In the genomic region with DNA sequence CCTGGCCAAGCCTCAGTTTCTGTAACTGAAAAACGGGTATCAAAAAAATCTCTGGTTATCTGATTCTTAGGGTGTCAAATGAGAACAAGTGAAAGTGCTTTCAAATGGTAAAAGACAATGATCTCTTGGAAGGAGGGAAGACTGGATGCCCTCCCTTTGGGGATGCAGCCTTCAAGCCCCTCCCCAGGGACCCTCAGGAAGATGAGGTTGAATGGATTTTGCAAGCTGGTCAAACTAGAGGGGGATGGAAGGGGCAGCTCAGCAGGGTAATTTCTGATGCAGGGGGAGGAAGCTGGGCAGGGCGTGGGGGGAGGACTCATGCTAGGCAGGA, we compare ENCODE assay signal across 12 cellular contexts. TPM values are rescaled to one million over a fixed set of nuclear protein-coding genes. Genes with fewer than 3 reads are reported as not detected.
A peak's percentile ranks its signal among the peaks of the same experiment; 100 is the strongest.
DNase-seq lines count a peak whose midpoint lies in the region; ATAC-seq, FAIRE-seq and TF ChIP-seq lines count a peak whose summit lies in the region.
"Had no signal": no experiment of that assay in that cellular context is flagged by ENCODE, and none has a peak within 500 bp of the region (broad histone marks: within the 10 kb centered on the region; RNA-seq: fewer than 3 reads in every experiment).

No MANE protein-coding gene starts in this region.

- dilution Hi-C loops in keratinocyte (cut with MboI; ENCODE audit: extremely low pct_ligation_motif_present, low sequenced_read_pairs), result no loop called here

- peaks cover 2% of the 10 kb centered on the region for H3K27me3 Mint-ChIP-seq in HFFc6 (ENCODE audit: insufficient read depth)
- peaks cover 29% of the 10 kb centered on the region for H3K27me3 Mint-ChIP-seq in brain

- H3K36me3 Mint-ChIP-seq in HFFc6 (ENCODE audit: low read depth) (peaks cover 17% of the 10 kb centered on the region; the same call in 1 of the 2 replicates), brain (no peaks in the 10 kb centered on the region)
- H3K36me3 Mint-ChIP-seq in activated naive CD4-positive, alpha-beta T cell treated with anti-CD3 and anti-CD28 coated beads, Interleukin-2, amount 50 U/mL, for 72 hours, result no peaks in the 10 kb centered on the region
- H3K36me3 Mint-ChIP-seq: memory B cell, T-cell had no signal

- DNase-seq in HFFc6 (no peak), keratinocyte (ENCODE audit: low read depth, low spot score) (no peak), stomach (no peak), germinal center (ENCODE audit: low spot score) (no peak), NCI-H2227 (lab: John Stamatoyannopoulos, UW; ENCODE audit: unreplicated experiment) (no peak)
- no peak for DNase-seq in activated CD4-positive, CD25-positive, alpha-beta regulatory T cell treated with anti-CD3 and anti-CD28 coated beads, Interleukin-2, amount 50 U/mL, for 72 hours
- no peak for DNase-seq in activated naive CD4-positive, alpha-beta T cell treated with anti-CD3 and anti-CD28 coated beads, Interleukin-2, amount 50 U/mL, for 72 hours (ENCODE audit: low spot score in 2 of 2)
- DNase-seq: DMS79 treated with DMSO at 0.1 percent for 48 hours, small intestine, T-cell had no signal

- H3K4me1 ChIP-seq in keratinocyte (ENCODE audit: control insufficient read depth, extremely low read depth, insufficient read depth, low read length) (peaks cover 74% of the 10 kb centered on the region), stomach (peaks cover 18 to 73% (median 48%) of the 10 kb centered on the region in 4 donors)

- peak overlapping the region; percentile 89 for H3K4me2 ChIP-seq in keratinocyte (ENCODE audit: control insufficient read depth, extremely low read depth, insufficient read depth, low read depth, low read length)

- no peak for TF ChIP-seq EP300 in stomach (IDR thresholded peaks at IDR 0.05)

- peaks cover 5% of the 10 kb centered on the region for H4K20me1 ChIP-seq in keratinocyte (ENCODE audit: control insufficient read depth, extremely low read depth, insufficient read depth, low read length)

- H3K4me3 Mint-ChIP-seq in HFFc6 (peak overlapping the region; percentile 94), brain (peak overlapping the region in 2 of 5 experiments; percentile 32 to 63)
- H3K4me3 Mint-ChIP-seq: memory B cell, T-cell had no signal

- H3K9me3 Mint-ChIP-seq in HFFc6, result no peaks in the 10 kb centered on the region
- no peaks in the 10 kb centered on the region for H3K9me3 Mint-ChIP-seq in brain
- H3K9me3 Mint-ChIP-seq in activated naive CD4-positive, alpha-beta T cell treated with anti-CD3 and anti-CD28 coated beads, Interleukin-2, amount 50 U/mL, for 72 hours, result no peaks in the 10 kb centered on the region
- H3K9me3 Mint-ChIP-seq: memory B cell, T-cell had no signal

- H3K4me3 ChIP-seq in keratinocyte (ENCODE audit: control insufficient read depth in 2 of 3, extremely low read depth in 1 of 3, insufficient read depth in 2 of 3, low read depth in 1 of 3, low read length in 3 of 3), result peak overlapping the region in 1 of 3 experiments; percentile 33
- no peak overlapping the region for H3K4me3 ChIP-seq in stomach

- FAIRE-seq in keratinocyte (lab: Jason Lieb, UNC), result no peak
- FAIRE-seq: small intestine had no signal

- H3K79me2 ChIP-seq in keratinocyte (ENCODE audit: control insufficient read depth, insufficient read depth, low read length), result peaks cover 8% of the 10 kb centered on the region

- peak overlapping the region; percentile 98 for H3K27ac Mint-ChIP-seq in HFFc6
- peak overlapping the region in 3 of 5 experiments; percentile 44 to 61 (median 49) for H3K27ac Mint-ChIP-seq in brain
- H3K27ac Mint-ChIP-seq in activated naive CD4-positive, alpha-beta T cell treated with anti-CD3 and anti-CD28 coated beads, Interleukin-2, amount 50 U/mL, for 72 hours, result no peak overlapping the region
- H3K27ac Mint-ChIP-seq: memory B cell, T-cell had no signal

- H2AFZ ChIP-seq in keratinocyte (ENCODE audit: control insufficient read depth, low read length), result no peak overlapping the region

- ATAC-seq in activated naive CD4-positive, alpha-beta T cell treated with anti-CD3 and anti-CD28 coated beads, Interleukin-2, amount 50 U/mL, for 72 hours, result no peak
- ATAC-seq: T-cell had no signal

- H3K36me3 ChIP-seq in keratinocyte (ENCODE audit: control insufficient read depth in 2 of 2, extremely low read depth in 1 of 2, insufficient read depth in 2 of 2, low read length in 2 of 2), result no peaks in the 10 kb centered on the region
- H3K36me3 ChIP-seq in stomach, result no peaks in the 10 kb centered on the region

- intact Hi-C loops in stomach (cut with DNase I; ENCODE audit: low total_unique reads), result no loop called here

- H3K27me3 ChIP-seq in keratinocyte (ENCODE audit: control insufficient read depth, extremely low read depth, insufficient read depth, low read length) (no peaks in the 10 kb centered on the region), stomach (peaks cover 0 to 31% (median 7%) of the 10 kb centered on the region in 3 donors)

- peak overlapping the region; percentile 18 for H3K27ac ChIP-seq in keratinocyte (ENCODE audit: control insufficient read depth, insufficient read depth, low read length)
- peak overlapping the region in 4 of 5 donors; percentile 47 to 84 (median 76) for H3K27ac ChIP-seq in stomach

- no peak overlapping the region for H3K9ac ChIP-seq in keratinocyte (ENCODE audit: control insufficient read depth, extremely low read depth, insufficient read depth, low read length)

- WGBS in stomach, 5 donors, result 51 to 70% (median 58%) methylated on average over 1 to 2 of the region's 2 CpGs

- H3K9me3 ChIP-seq in keratinocyte (ENCODE audit: control insufficient read depth, low read depth, low read length), result no peaks in the 10 kb centered on the region
- H3K9me3 ChIP-seq in stomach, result no peaks in the 10 kb centered on the region

- H3K4me1 Mint-ChIP-seq in HFFc6 (ENCODE audit: low read depth) (peaks cover 68% of the 10 kb centered on the region), brain (peaks cover 65% of the 10 kb centered on the region)

- TF ChIP-seq CTCF in HFFc6 (IDR thresholded peaks at IDR 0.05), result no peak
- TF ChIP-seq CTCF in brain (conservative IDR thresholded peaks at IDR 0.05), result no peak
- TF ChIP-seq CTCF in keratinocyte (optimal IDR thresholded peaks at IDR 0.05 in 1 of 3, IDR thresholded peaks at IDR 0.05 in 1 of 3, conservative IDR thresholded peaks at IDR 0.05 in 1 of 3; ENCODE audit: extremely low read depth in 1 of 3, insufficient read depth in 2 of 3, low read length in 3 of 3), result no peak
- no peak for TF ChIP-seq CTCF in stomach (IDR thresholded peaks at IDR 0.05)

- no peak for TF ChIP-seq POLR2A in stomach (IDR thresholded peaks at IDR 0.05)

- peaks cover 2% of the 10 kb centered on the region for H3K9me1 ChIP-seq in keratinocyte (ENCODE audit: control insufficient read depth, extremely low read depth, insufficient read depth, low read length)

RNA-seq across cellular contexts. Expression of a gene that starts 22.4 kb away (rescaled TPM):
- 100 to 1,000 TPM; 206 to 231 (median 224) TPM for total RNA-seq in HFFc6 (2021; fragmentation: NEBNext Ultra II Directional; extraction: Animal tissue kit (Norgen Biotek cat#: 25700))
- 59.0 TPM for polyA plus RNA-seq in brain (ENCODE audit: insufficient read depth, low read depth, low replicate concordance)
- polyA plus RNA-seq in keratinocyte, result 6.0 to 12.3 TPM (median 6.1 TPM) in 3 replicates
- 17.8 TPM for polyA plus RNA-seq in keratinocyte (2011; ENCODE audit: low read depth)
- polyA plus RNA-seq in keratinocyte (2011; cell fraction: cytosol; rRNA removed), result 7.3 and 7.9 TPM in 2 replicates
- polyA plus RNA-seq in keratinocyte (2011; cell fraction: nucleus; rRNA removed), result 17.2 and 23.8 TPM in 2 replicates
- polyA plus RNA-seq in keratinocyte (2012; ENCODE audit: low replicate concordance), result 17.6 and 27.2 TPM in 2 replicates
- 7.6 to 69.9 TPM (median 16.7 TPM) in 3 replicates for polyA minus RNA-seq in keratinocyte
- polyA minus RNA-seq in keratinocyte (2011; cell fraction: cytosol; rRNA and poly(A)+ RNA removed), result 10.2 TPM
- polyA minus RNA-seq in keratinocyte (2011; cell fraction: nucleus; rRNA and poly(A)+ RNA removed), result 22.2 and 22.7 TPM in 2 replicates
- 10 to 100 TPM; 23.9 to 55.5 (median 30.1) TPM for total RNA-seq in stomach
- 10 to 100 TPM in 1 of 3 donors, 1 to 10 TPM in 2; 4.0 to 18.8 (median 6.6) TPM for polyA plus RNA-seq in stomach
- total RNA-seq in activated naive CD4-positive, alpha-beta T cell treated with anti-CD3 and anti-CD28 coated beads, Interleukin-2, amount 50 U/mL, for 72 hours, result 1 to 10 TPM in 1 of 2 donors, under 1 TPM in 1; 0.43 to 1.3 TPM

Comparison
In these comparisons a context has a peak if more than half of its experiments do, and no peak if none do; other contexts are left out.
1. H3K27ac Mint-ChIP-seq: peak in HFFc6 (single experiment) and brain (3 of 5); none in activated naive CD4-positive, alpha-beta T cell treated with anti-CD3 and anti-CD28 coated beads, Interleukin-2, amount 50 U/mL, for 72 hours (0 of 2).
2. RNA of a gene that starts 22.4 kb away (total RNA-seq): 206 to 231 TPM in HFFc6 and 23.9 to 55.5 TPM in stomach; 0.43 to 1.3 TPM in activated naive CD4-positive, alpha-beta T cell treated with anti-CD3 and anti-CD28 coated beads, Interleukin-2, amount 50 U/mL, for 72 hours; every median in the first group is over 10 times any median in the second.